16 cellular contexts compared by ENCODE assay signal in genomic region chr7:73891178-73891885, GRCh38. TPM values are rescaled to one million over a fixed set of nuclear protein-coding genes. Genes with fewer than 3 reads are reported as not detected.
DNase-seq lines count a peak whose midpoint lies in the region; TF ChIP-seq lines count a peak whose summit lies in the region.
"Had no signal": no experiment of that assay in that cellular context is flagged by ENCODE, and none has a peak within 500 bp of the region (broad histone marks: within the 10 kb centered on the region; RNA-seq: fewer than 3 reads in every experiment).

No MANE protein-coding gene starts in this region.

- peak overlapping the region; percentile 53 for H3K18ac ChIP-seq in neuronal stem cell (ENCODE audit: low read length)

- H4K20me1 ChIP-seq in MM.1S (ENCODE audit: insufficient read depth, low read length), result no peaks in the 10 kb centered on the region

- H2AK5ac ChIP-seq in neuronal stem cell (ENCODE audit: low read depth, low read length), result peak overlapping the region; percentile 71

- H3K4ac ChIP-seq in neuronal stem cell (ENCODE audit: low read length), result no peak overlapping the region

- H3K9me3 ChIP-seq in endodermal cell (ENCODE audit: control insufficient read depth, low read length), result peaks cover 6% of the 10 kb centered on the region
- peaks cover 0 to 5% of the 10 kb centered on the region in 2 donors for H3K9me3 ChIP-seq in neuronal stem cell (replicated peaks in 1 of 2; ENCODE audit: control insufficient read depth in 2 of 2, insufficient read depth in 1 of 2, low read depth in 1 of 2, low read length in 2 of 2)
- no peaks in the 10 kb centered on the region for H3K9me3 ChIP-seq in MM.1S (replicated peaks; ENCODE audit: insufficient read depth, low read length)
- H3K9me3 ChIP-seq in spleen, result peaks cover 0 to 12% (median 5%) of the 10 kb centered on the region in 8 donors
- H3K9me3 ChIP-seq: HAP-1 had no signal

- H3K27me3 ChIP-seq in BJ (ENCODE audit: control insufficient read depth, insufficient read depth, low read length) (no peaks in the 10 kb centered on the region), endodermal cell (ENCODE audit: control insufficient read depth, insufficient read depth, low read length, poor library complexity, severe bottlenecking) (no peaks in the 10 kb centered on the region), neuronal stem cell (ENCODE audit: control insufficient read depth in 3 of 3, insufficient read depth in 3 of 3, low read depth in 1 of 3, low read length in 3 of 3) (peaks cover 0 to 8% (median 0%) of the 10 kb centered on the region in 3 experiments), MM.1S (replicated peaks; ENCODE audit: insufficient read depth, low read length) (peaks cover 13% of the 10 kb centered on the region; the same call in 1 of the 2 replicates), spleen (replicated peaks in 1 of 7) (peaks cover 0 to 22% (median 0%) of the 10 kb centered on the region in 7 donors)

- H3K4me1 Mint-ChIP-seq in endodermal cell, result peaks cover 19% of the 10 kb centered on the region

- H2AFZ ChIP-seq in neuronal stem cell (ENCODE audit: low read length) (no peak overlapping the region), MM.1S (ENCODE audit: low read length) (no peak overlapping the region)

- peak overlapping the region; percentile 87 for H2BK12ac ChIP-seq in neuronal stem cell (ENCODE audit: low read length)

- no peak overlapping the region for H3K27ac Mint-ChIP-seq in endodermal cell
- H3K27ac Mint-ChIP-seq: activated CD4-positive, alpha-beta T cell treated with anti-CD3 and anti-CD28 coated beads, Interleukin-2, amount 10 ng/mL, durations not matched to agents 24 days and 14 days; CD4-positive, alpha-beta T cell had no signal

- H4K8ac ChIP-seq in neuronal stem cell (ENCODE audit: low read depth, low read length), result peak overlapping the region; percentile 29

- H3K79me2 ChIP-seq in MM.1S (ENCODE audit: low read length), result no peaks in the 10 kb centered on the region

- H3K4me1 ChIP-seq in endodermal cell (ENCODE audit: control insufficient read depth, insufficient read depth, low read length), result peaks cover 15% of the 10 kb centered on the region
- peaks cover 3 to 10% of the 10 kb centered on the region in 2 donors for H3K4me1 ChIP-seq in neuronal stem cell (ENCODE audit: control insufficient read depth in 2 of 2, insufficient read depth in 1 of 2, low read depth in 1 of 2, low read length in 2 of 2)
- H3K4me1 ChIP-seq in MM.1S (ENCODE audit: low read length), result no peaks in the 10 kb centered on the region
- peaks cover 2 to 44% (median 12%) of the 10 kb centered on the region in 6 donors for H3K4me1 ChIP-seq in spleen
- H3K4me1 ChIP-seq: HAP-1 had no signal

- DNase-seq in BJ (ENCODE audit: low read depth) (no peak), OCI-M1 (lab: John Stamatoyannopoulos, UW) (peak; percentile 54), endodermal cell (no peak), neuronal stem cell (ENCODE audit: low spot score) (no peak), MM.1S (no peak), spleen (no peak), NCI-H1092 (lab: John Stamatoyannopoulos, UW) (no peak), GM19238 (ENCODE audit: insufficient read length, low spot score) (no peak)
- DNase-seq: activated CD4-positive, alpha-beta T cell treated with anti-CD3 and anti-CD28 coated beads, Interleukin-2, amount 10 ng/mL, durations not matched to agents 24 days and 14 days; CD4-positive, alpha-beta T cell; NCI-H1436 treated with DMSO at 0.1 percent for 48 hours; NCI-H82; stimulated activated CD4-positive, alpha-beta T cell treated with anti-CD3 and anti-CD28 coated beads, Interleukin-1b, Interleukin-23, amount 100 ng/mL, for 48 hours had no signal

- no peaks in the 10 kb centered on the region for H3F3A ChIP-seq in MM.1S (ENCODE audit: insufficient read depth, low read length)

- WGBS in endodermal cell (ENCODE audit: insufficient coverage in 1 of 2, insufficient read length in 1 of 2), 2 experiments, result 85 to 90% methylated on average over 8 to 16 of the region's 16 CpGs
- WGBS in neuronal stem cell (ENCODE audit: extremely low coverage in 2 of 2, insufficient read length in 2 of 2, insufficient replicate concordance in 1 of 2), 2 donors, result no CpG with 5 or more reads among the region's 16 CpGs
- WGBS in spleen, 5 donors, result 68 to 86% (median 82%) methylated on average over 12 to 16 of the region's 16 CpGs

- H3K4me3 ChIP-seq in BJ (ENCODE audit: low read depth, low read length), result no peak overlapping the region
- H3K4me3 ChIP-seq in endodermal cell (ENCODE audit: low read length), result no peak overlapping the region
- H3K4me3 ChIP-seq in neuronal stem cell (ENCODE audit: low read length in 2 of 2), result no peak overlapping the region
- H3K4me3 ChIP-seq in MM.1S (ENCODE audit: low read length), result no peak overlapping the region
- no peak overlapping the region for H3K4me3 ChIP-seq in spleen
- H3K4me3 ChIP-seq: HAP-1 had no signal

- H3K4me3 Mint-ChIP-seq in endodermal cell, result no peak overlapping the region
- H3K4me3 Mint-ChIP-seq: activated CD4-positive, alpha-beta T cell treated with anti-CD3 and anti-CD28 coated beads, Interleukin-2, amount 10 ng/mL, durations not matched to agents 24 days and 14 days; CD4-positive, alpha-beta T cell; stimulated activated effector memory CD8-positive, alpha-beta T cell treated with anti-CD3 and anti-CD28 coated beads, Interleukin-12 subunit alpha, Interleukin-12 subunit beta, amount 100 ng/mL, for 72 hours had no signal

- H4K91ac ChIP-seq in neuronal stem cell (ENCODE audit: low read depth, low read length, poor library complexity), result no peak overlapping the region

- peaks cover 10% of the 10 kb centered on the region for H3K9me3 Mint-ChIP-seq in endodermal cell
- H3K9me3 Mint-ChIP-seq: activated CD4-positive, alpha-beta T cell treated with anti-CD3 and anti-CD28 coated beads, Interleukin-2, amount 10 ng/mL, durations not matched to agents 24 days and 14 days; stimulated activated effector memory CD8-positive, alpha-beta T cell treated with anti-CD3 and anti-CD28 coated beads, Interleukin-12 subunit alpha, Interleukin-12 subunit beta, amount 100 ng/mL, for 72 hours had no signal

- TF ChIP-seq POLR2A in spleen (IDR thresholded peaks at IDR 0.05), result no peak

- H3K14ac ChIP-seq in neuronal stem cell (ENCODE audit: low read length), result peak overlapping the region; percentile 92

- H3K27ac ChIP-seq in endodermal cell (ENCODE audit: low read depth, low read length), result no peak overlapping the region
- H3K27ac ChIP-seq in neuronal stem cell (replicated peaks; ENCODE audit: low read length), result no peak overlapping the region
- H3K27ac ChIP-seq in MM.1S (ENCODE audit: low read length), result no peak overlapping the region
- H3K27ac ChIP-seq in spleen, result no peak overlapping the region

- H3K36me3 ChIP-seq in BJ (ENCODE audit: control insufficient read depth, insufficient read depth, low read length), result no peaks in the 10 kb centered on the region
- no peaks in the 10 kb centered on the region for H3K36me3 ChIP-seq in endodermal cell (ENCODE audit: control insufficient read depth, insufficient read depth, low read length)
- H3K36me3 ChIP-seq in neuronal stem cell (replicated peaks in 1 of 2; ENCODE audit: control insufficient read depth in 2 of 2, insufficient read depth in 2 of 2, low read length in 2 of 2), result no peaks in the 10 kb centered on the region
- H3K36me3 ChIP-seq in MM.1S (replicated peaks; ENCODE audit: insufficient read depth, low read length), result no peaks in the 10 kb centered on the region
- H3K36me3 ChIP-seq in spleen, result no peaks in the 10 kb centered on the region
- H3K36me3 ChIP-seq: HAP-1 had no signal

- no peaks in the 10 kb centered on the region for H3K36me3 Mint-ChIP-seq in endodermal cell (ENCODE audit: low read depth)
- H3K36me3 Mint-ChIP-seq: stimulated activated effector memory CD8-positive, alpha-beta T cell treated with anti-CD3 and anti-CD28 coated beads, Interleukin-12 subunit alpha, Interleukin-12 subunit beta, amount 100 ng/mL, for 72 hours had no signal

- POLR2A ChIA-PET in BJ (lab: Charles Lee), result interaction anchor here (0.6 to 0.9 kb wide), 2 partner anchors 10 to 373 kb away, joined by 3 read pairs; no protein-coding TSS in a partner anchor

- intact Hi-C loops in spleen (cut with DNase I; ENCODE audit: low total_unique reads), result no loop called here

- H3K9ac ChIP-seq in endodermal cell (ENCODE audit: extremely low read depth, low read length, poor library complexity, severe bottlenecking) (no peak overlapping the region), neuronal stem cell (ENCODE audit: low read depth, low read length, poor library complexity) (peak overlapping the region; percentile 30), MM.1S (ENCODE audit: low read length) (no peak overlapping the region)

- TF ChIP-seq CTCF in BJ (IDR thresholded peaks at IDR 0.05; ENCODE audit: insufficient read depth, low read depth, low read length) (peak; percentile 29; the same call in 1 of the 2 replicates), endodermal cell (conservative IDR thresholded peaks at IDR 0.05) (peak; percentile 52), MM.1S (IDR thresholded peaks at IDR 0.05; ENCODE audit: low read length) (no peak), spleen (IDR thresholded peaks at IDR 0.05 in 8 of 11, conservative IDR thresholded peaks at IDR 0.05 in 3 of 11) (no peak)

- H2BK120ac ChIP-seq in neuronal stem cell (ENCODE audit: low read depth, low read length), result no peak overlapping the region

- CTCF ChIA-PET in BJ (lab: Yijun Ruan, JAX), result interaction anchor here (0.9 to 1.5 kb wide), 3 partner anchors 12 to 135 kb away, joined by 3 to 4 read pairs (median 3); no protein-coding TSS in a partner anchor

- H3K23ac ChIP-seq in neuronal stem cell (ENCODE audit: low read depth, low read length, poor library complexity), result peak overlapping the region; percentile 86

- no peak overlapping the region for H2BK5ac ChIP-seq in neuronal stem cell (ENCODE audit: low read length)

- H3K9me2 ChIP-seq in MM.1S (replicated peaks; ENCODE audit: insufficient read depth, low read length), result no peaks in the 10 kb centered on the region

- H3K27me3 Mint-ChIP-seq in endodermal cell (ENCODE audit: insufficient read depth), result peaks cover 9% of the 10 kb centered on the region

- H2BK15ac ChIP-seq in neuronal stem cell (ENCODE audit: low read length), result peak overlapping the region; percentile 3

- H3K4me2 ChIP-seq in neuronal stem cell (ENCODE audit: insufficient read depth, low read length, poor library complexity, severe bottlenecking) (no peak overlapping the region), MM.1S (ENCODE audit: low read depth, low read length) (no peak overlapping the region)

- no peaks in the 10 kb centered on the region for H3K79me1 ChIP-seq in neuronal stem cell (ENCODE audit: low read depth, low read length)

RNA-seq across cellular contexts. Expression of gene TMEM270, which starts 30.4 kb away (rescaled TPM):
- polyA plus RNA-seq in BJ (2011; rRNA removed) (not detected in 2 replicates), spleen (not detected)
- polyA minus RNA-seq in BJ (2011; rRNA and poly(A)+ RNA removed), result not detected in 2 replicates
- total RNA-seq in endodermal cell (not detected), spleen (not detected)
- polyA plus RNA-seq in endodermal cell (2013, experiment 1 of 2), result not detected
- polyA plus RNA-seq in endodermal cell (2013, experiment 2 of 2), result not detected
- not detected for polyA plus RNA-seq in neuronal stem cell (2013, experiment 1 of 2)
- 0.04 TPM for polyA plus RNA-seq in neuronal stem cell (2013, experiment 2 of 2)
- total RNA-seq: activated CD4-positive, alpha-beta T cell treated with anti-CD3 and anti-CD28 coated beads, Interleukin-2, amount 10 ng/mL, durations not matched to agents 24 days and 14 days; CD4-positive, alpha-beta T cell; left lobe of liver had no signal

RNA-seq across cellular contexts. Expression of gene METTL27, which starts 49.0 kb away (rescaled TPM):
- polyA plus RNA-seq in BJ (2011; rRNA removed) (1.1 and 1.5 TPM in 2 replicates), spleen (1 to 10 TPM in 1 of 3 donors, under 1 TPM in 2; 0.59 to 2.6 (median 0.67) TPM)
- 0.28 and 0.77 TPM in 2 replicates for polyA minus RNA-seq in BJ (2011; rRNA and poly(A)+ RNA removed)
- total RNA-seq in endodermal cell (10 to 100 TPM; 20.9 to 22.2 TPM), spleen (1 to 10 TPM; 1.4 to 8.5 (median 4.4) TPM)
- polyA plus RNA-seq in endodermal cell (2013, experiment 1 of 2), result 4.3 TPM
- 4.2 TPM for polyA plus RNA-seq in endodermal cell (2013, experiment 2 of 2)
- 2.8 TPM for polyA plus RNA-seq in neuronal stem cell (2013, experiment 1 of 2)
- polyA plus RNA-seq in neuronal stem cell (2013, experiment 2 of 2), result 3.3 TPM

Comparison
In these comparisons a context has a peak if more than half of its experiments do, and no peak if none do; other contexts are left out.
1. CTCF ChIP-seq: peak in BJ (single experiment) and endodermal cell (single experiment); none in MM.1S (single experiment) and spleen (0 of 11).